ENCODE assay signal across 27 cellular contexts in the genomic region with DNA sequence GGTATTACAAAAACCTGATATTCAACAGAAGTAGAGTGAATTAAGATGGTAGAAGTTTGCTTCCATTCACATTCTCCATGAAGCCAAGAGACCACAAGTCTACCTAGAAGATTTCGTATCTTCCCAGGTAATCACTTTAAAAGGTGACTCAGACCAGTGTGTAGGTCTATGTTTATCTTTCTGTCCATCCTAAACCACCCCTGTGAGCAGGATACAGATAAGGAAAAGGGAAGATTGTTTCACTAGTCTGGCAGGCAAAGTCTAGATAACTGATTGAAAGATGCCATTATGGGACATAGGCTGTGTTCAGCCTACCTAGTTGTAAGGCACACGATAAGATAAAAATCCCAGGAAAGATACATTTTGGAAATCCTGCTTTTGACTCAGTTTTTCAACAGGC.
"Had no signal": no experiment of that assay in that cellular context is flagged by ENCODE, and none has a peak within 500 bp of the region (broad histone marks: within the 10 kb centered on the region; RNA-seq: fewer than 3 reads in every experiment).

No MANE protein-coding gene starts in this region.

- DNase-seq: natural killer cell; occipital lobe; ovary; posterior cingulate gyrus; psoas muscle; right cardiac atrium; right lobe of liver; sigmoid colon; small intestine; stimulated activated CD4-positive, alpha-beta T cell treated with anti-CD3 and anti-CD28 coated beads, Interleukin-12 subunit alpha, Interleukin-12 subunit beta, amount 100 ng/mL, for 4 hours; stimulated activated CD4-positive, alpha-beta T cell treated with anti-CD3 and anti-CD28 coated beads, Interleukin-1b, Interleukin-23, amount 100 ng/mL, for 48 hours; stimulated activated CD4-positive, alpha-beta T cell treated with anti-CD3 and anti-CD28 coated beads, Interleukin-4, amount 100 ng/mL, for 1 hour; stimulated activated CD4-positive, alpha-beta T cell treated with anti-CD3 and anti-CD28 coated beads, Interleukin-4, amount 100 ng/mL, for 4 hours; stimulated activated CD8-positive, alpha-beta memory T cell treated with anti-CD3 and anti-CD28 coated beads, Interleukin-4, amount 100 ng/mL, for 48 hours; stimulated activated naive CD4-positive, alpha-beta T cell; stimulated activated naive CD8-positive, alpha-beta T cell treated with anti-CD3 and anti-CD28 coated beads, Interleukin-15, amount 100 ng/mL, for 72 hours; stimulated activated naive CD8-positive, alpha-beta T cell treated with anti-CD3 and anti-CD28 coated beads, Interleukin-15, Interleukin-2, amounts not matched to agents 100 U/mL and 50 U/mL, for 24 hours; substantia nigra; testis; tibial artery; transverse colon; upper lobe of left lung had no signal

- FAIRE-seq: small intestine had no signal

- H3K36me3 ChIP-seq: neural progenitor cell, ovary, right lobe of liver, sigmoid colon, suprapubic skin, tibial artery, transverse colon, upper lobe of left lung, vagina had no signal

- H3K27me3 ChIP-seq: neural progenitor cell, ovary, right lobe of liver, sigmoid colon, suprapubic skin, testis, tibial artery, transverse colon, upper lobe of left lung, vagina had no signal

- H3K4me1 ChIP-seq: neural progenitor cell, parathyroid adenoma, psoas muscle, right lobe of liver, sigmoid colon, suprapubic skin, testis, tibial artery, transverse colon, upper lobe of left lung, vagina had no signal

- H3K9ac ChIP-seq: neural progenitor cell, parathyroid adenoma had no signal

- H3K27ac ChIP-seq: neural progenitor cell, ovary, parathyroid adenoma, psoas muscle, right lobe of liver, sigmoid colon, suprapubic skin, testis, tibial artery, transverse colon, upper lobe of left lung, vagina had no signal

- H2AFZ ChIP-seq: neural progenitor cell, parathyroid adenoma had no signal

- H3K79me2 ChIP-seq: parathyroid adenoma had no signal

- H3K4me3 ChIP-seq: neural progenitor cell, ovary, psoas muscle, right lobe of liver, sigmoid colon, suprapubic skin, testis, tibial artery, transverse colon, upper lobe of left lung, vagina had no signal

- H3K4me2 ChIP-seq: neural progenitor cell had no signal

- H3K9me3 ChIP-seq: ovary, psoas muscle, right lobe of liver, suprapubic skin, testis, tibial artery, transverse colon, upper lobe of left lung, vagina had no signal

- ATAC-seq: natural killer cell; psoas muscle; right cardiac atrium; right lobe of liver; stimulated activated memory B cell treated with anti-CD40 and anti-IgM and Interleukin-4, amounts not matched to agents 10 μg/mL and 1 μg/mL and 100 μg/mL, for 72 hours; stimulated activated naive CD8-positive, alpha-beta T cell treated with anti-CD3 and anti-CD28 coated beads, Interleukin-15, amount 100 ng/mL, for 72 hours; stimulated activated naive CD8-positive, alpha-beta T cell treated with anti-CD3 and anti-CD28 coated beads, Interleukin-15, Interleukin-2, amounts not matched to agents 100 U/mL and 50 U/mL, for 24 hours had no signal
